In the genomic region with DNA sequence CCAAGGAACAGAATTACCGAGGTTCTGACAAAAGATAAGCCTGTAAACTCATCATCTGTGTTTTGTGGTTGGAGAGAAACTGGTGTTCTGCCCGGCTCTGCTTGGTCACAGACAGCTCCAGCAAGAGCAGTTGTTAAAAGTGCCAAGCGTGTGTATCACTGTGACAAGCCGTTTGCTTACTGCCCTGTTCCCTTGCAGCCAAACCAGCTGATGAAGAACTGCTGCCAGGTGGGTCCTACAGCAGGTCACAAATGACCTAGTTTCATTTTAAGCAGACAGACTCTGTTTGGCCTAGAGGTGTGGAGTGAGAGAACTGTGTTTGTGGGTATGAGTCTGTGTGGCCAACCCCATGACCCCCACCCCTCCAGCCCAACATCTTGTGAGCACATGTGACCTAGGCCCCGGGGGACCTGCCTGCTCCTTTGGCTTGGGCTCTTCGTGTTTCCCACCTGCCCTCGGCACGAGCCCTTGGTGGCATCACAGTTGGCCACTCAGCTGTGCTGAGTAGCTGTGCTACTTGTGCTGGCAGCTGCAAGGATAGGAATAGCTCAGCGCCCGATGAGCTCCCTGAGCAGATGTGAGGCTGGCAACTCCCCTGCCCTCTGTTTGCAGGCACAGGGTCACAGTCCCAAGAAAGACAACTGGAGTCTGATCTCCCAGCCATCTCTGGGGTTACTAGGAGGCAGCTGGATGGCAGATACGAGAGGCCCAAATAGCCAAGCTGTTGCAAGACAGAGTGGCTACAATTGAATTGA, we compare ENCODE assay signal across 8 cellular contexts. TPM values are rescaled to one million over a fixed set of nuclear protein-coding genes. Genes with fewer than 3 reads are reported as not detected.
DNase-seq lines count a peak whose midpoint lies in the region; ATAC-seq and TF ChIP-seq lines count a peak whose summit lies in the region.

No MANE protein-coding gene starts in this region.

- peaks cover 0 to 2% (median 0%) of the 10 kb centered on the region in 7 donors for H3K9me3 Mint-ChIP-seq in CD4-positive, CD25-positive, alpha-beta regulatory T cell
- peaks cover 9% of the 10 kb centered on the region for H3K9me3 Mint-ChIP-seq in glutamatergic neuron (ENCODE audit: unreplicated experiment)

- no peaks in the 10 kb centered on the region for H3K4me1 ChIP-seq in CD4-positive, CD25-positive, alpha-beta regulatory T cell (ENCODE audit: control insufficient read depth, insufficient read depth, low read length, poor library complexity, severe bottlenecking)
- no peaks in the 10 kb centered on the region for H3K4me1 ChIP-seq in effector memory CD4-positive, alpha-beta T cell (ENCODE audit: control insufficient read depth, insufficient read depth, low read length, poor library complexity, severe bottlenecking)

- H3K4me1 Mint-ChIP-seq in CD4-positive, CD25-positive, alpha-beta regulatory T cell, result no peaks in the 10 kb centered on the region
- peaks cover 38% of the 10 kb centered on the region for H3K4me1 Mint-ChIP-seq in glutamatergic neuron (ENCODE audit: low read depth, unreplicated experiment)

- no peak overlapping the region for H3K4me3 Mint-ChIP-seq in CD4-positive, CD25-positive, alpha-beta regulatory T cell
- peak overlapping the region; percentile 69 for H3K4me3 Mint-ChIP-seq in glutamatergic neuron (ENCODE audit: unreplicated experiment)

- H3K36me3 ChIP-seq in CD4-positive, CD25-positive, alpha-beta regulatory T cell (ENCODE audit: control insufficient read depth, insufficient read depth, low read length), result no peaks in the 10 kb centered on the region
- H3K36me3 ChIP-seq in effector memory CD4-positive, alpha-beta T cell (ENCODE audit: control insufficient read depth, insufficient read depth, low read length), result no peaks in the 10 kb centered on the region

- peaks cover 22% of the 10 kb centered on the region for H3K36me3 Mint-ChIP-seq in CD4-positive, CD25-positive, alpha-beta regulatory T cell
- H3K36me3 Mint-ChIP-seq in glutamatergic neuron (ENCODE audit: unreplicated experiment), result peaks cover 5% of the 10 kb centered on the region

- TF ChIP-seq CTCF in NB4 (IDR thresholded peaks at IDR 0.05; ENCODE audit: low read depth, low read length), result no peak
- no peak for TF ChIP-seq CTCF in glutamatergic neuron (IDR thresholded peaks at IDR 0.05; ENCODE audit: partially characterized antibody, unreplicated experiment)
- no peak for TF ChIP-seq CTCF in coronary artery (IDR thresholded peaks at IDR 0.05)

- H3K27me3 ChIP-seq in CD4-positive, CD25-positive, alpha-beta regulatory T cell (ENCODE audit: control insufficient read depth, insufficient read depth, low read length), result no peaks in the 10 kb centered on the region
- no peaks in the 10 kb centered on the region for H3K27me3 ChIP-seq in effector memory CD4-positive, alpha-beta T cell (replicated peaks; ENCODE audit: control insufficient read depth, insufficient read depth, low read length, poor library complexity, severe bottlenecking)

- DNase-seq in CD4-positive, CD25-positive, alpha-beta regulatory T cell, result no peak
- DNase-seq in NB4 (ENCODE audit: low read depth) (peak; percentile 43), glutamatergic neuron (peak; percentile 68), coronary artery (ENCODE audit: low spot score) (no peak), iPS-NIHi11 (ENCODE audit: low spot score) (no peak), epidermal melanocyte (ENCODE audit: insufficient read length, low spot score) (no peak)
- no peak for DNase-seq in effector memory CD4-positive, alpha-beta T cell

- peak; percentile 21 to 32 for ATAC-seq in CD4-positive, CD25-positive, alpha-beta regulatory T cell (ENCODE audit: low read depth in 2 of 2)
- ATAC-seq in GM21423 (IDR thresholded peaks at IDR 0.05; ENCODE audit: unreplicated experiment), result peak; percentile 68

- H3K27ac Mint-ChIP-seq in CD4-positive, CD25-positive, alpha-beta regulatory T cell, result no peak overlapping the region
- peak overlapping the region; percentile 93 for H3K27ac Mint-ChIP-seq in glutamatergic neuron (ENCODE audit: unreplicated experiment)

- H3K4me3 ChIP-seq in CD4-positive, CD25-positive, alpha-beta regulatory T cell (ENCODE audit: low read depth, low read length), result no peak overlapping the region
- H3K4me3 ChIP-seq in NB4 (ENCODE audit: low read depth, low read length), result no peak overlapping the region
- no peak overlapping the region for H3K4me3 ChIP-seq in effector memory CD4-positive, alpha-beta T cell (ENCODE audit: insufficient read depth, low read depth, low read length, poor library complexity, severe bottlenecking)
- H3K4me3 ChIP-seq in coronary artery, result no peak overlapping the region

- no peak overlapping the region for H3K27ac ChIP-seq in CD4-positive, CD25-positive, alpha-beta regulatory T cell (ENCODE audit: insufficient read depth, low read length, poor library complexity, severe bottlenecking)
- no peak overlapping the region for H3K27ac ChIP-seq in effector memory CD4-positive, alpha-beta T cell (ENCODE audit: insufficient read depth, low read length, poor library complexity, severe bottlenecking)
- no peak overlapping the region for H3K27ac ChIP-seq in coronary artery

- no peaks in the 10 kb centered on the region for H3K27me3 Mint-ChIP-seq in CD4-positive, CD25-positive, alpha-beta regulatory T cell
- peaks cover 5% of the 10 kb centered on the region for H3K27me3 Mint-ChIP-seq in glutamatergic neuron (ENCODE audit: unreplicated experiment)

- H3K9me3 ChIP-seq in CD4-positive, CD25-positive, alpha-beta regulatory T cell (ENCODE audit: control insufficient read depth in 2 of 2, low read length in 2 of 2), result no peaks in the 10 kb centered on the region
- no peaks in the 10 kb centered on the region for H3K9me3 ChIP-seq in effector memory CD4-positive, alpha-beta T cell (ENCODE audit: control insufficient read depth, low read length)

- TF ChIP-seq POLR2A in NB4 (IDR thresholded peaks at IDR 0.05; ENCODE audit: extremely low read depth, insufficient read length), result no peak

RNA-seq across cellular contexts. Expression of a gene that starts 9.7 kb away (rescaled TPM):
- not detected for total RNA-seq in CD4-positive, CD25-positive, alpha-beta regulatory T cell
- polyA plus RNA-seq in CD4-positive, CD25-positive, alpha-beta regulatory T cell, result under 1 TPM in 1 of 4 donors, not detected in 3; 0.09 TPM
- total RNA-seq in glutamatergic neuron (ENCODE audit: unreplicated experiment), result not detected

RNA-seq across cellular contexts. Expression of a gene that starts 38.2 kb away (rescaled TPM):
- total RNA-seq in CD4-positive, CD25-positive, alpha-beta regulatory T cell, result not detected
- polyA plus RNA-seq in CD4-positive, CD25-positive, alpha-beta regulatory T cell, result under 1 TPM in 1 of 4 donors, not detected in 3; 0.27 TPM
- not detected for total RNA-seq in glutamatergic neuron (ENCODE audit: unreplicated experiment)

Comparison
In these comparisons a context has a peak if more than half of its experiments do, and no peak if none do; other contexts are left out.
1. DNase-seq: peak in NB4 (single experiment) and glutamatergic neuron (single experiment); none in CD4-positive, CD25-positive, alpha-beta regulatory T cell (0 of 3), effector memory CD4-positive, alpha-beta T cell (0 of 3), coronary artery (single experiment), iPS-NIHi11 (single experiment) and epidermal melanocyte (single experiment).